Comparison of ENCODE assay signal across 13 cellular contexts in the genomic region with DNA sequence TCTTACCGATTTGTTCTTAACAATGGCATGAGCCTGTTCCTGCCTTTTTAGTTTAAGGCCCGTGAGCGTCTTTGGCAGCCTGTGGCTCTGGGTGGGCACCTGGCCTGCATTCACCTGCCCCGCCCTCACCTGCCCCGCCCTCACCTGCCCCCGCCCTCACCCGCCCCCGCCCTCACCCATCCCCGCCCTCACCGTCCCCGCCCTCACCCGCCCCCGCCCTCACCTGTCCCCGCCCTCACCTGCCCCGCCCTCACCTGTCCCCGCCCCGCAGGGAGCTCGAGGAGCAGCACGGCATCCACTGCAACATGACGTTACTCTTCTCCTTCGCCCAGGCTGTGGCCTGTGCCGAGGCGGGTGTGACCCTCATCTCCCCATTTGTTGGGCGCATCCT. TPM values are rescaled to one million over a fixed set of nuclear protein-coding genes. Genes with fewer than 3 reads are reported as not detected.
DNase-seq lines count a peak whose midpoint lies in the region; ATAC-seq and TF ChIP-seq lines count a peak whose summit lies in the region.
"Had no signal": no experiment of that assay in that cellular context is flagged by ENCODE, and none has a peak within 500 bp of the region (broad histone marks: within the 10 kb centered on the region; RNA-seq: fewer than 3 reads in every experiment).

No MANE protein-coding gene starts in this region.

- BruUV-seq in HCT116 (replicated peaks; lab: Mats Ljungman, UMichigan), result no TSS peak

- H3K9ac ChIP-seq in HCT116 (ENCODE audit: low read length), result peak overlapping the region; percentile 82

- no peak for TF ChIP-seq CTCF in HCT116 (IDR thresholded peaks at IDR 0.05 in 2 of 3, conservative IDR thresholded peaks at IDR 0.05 in 1 of 3; ENCODE audit: borderline replicate concordance in 1 of 3, insufficient read depth in 1 of 3, low read depth in 2 of 3, low read length in 2 of 3)
- TF ChIP-seq CTCF in osteoblast (IDR thresholded peaks at IDR 0.05; ENCODE audit: extremely low read depth, low read depth, low read length), result no peak

- RAD21 ChIA-PET in HCT116 (lab: Charles Lee; ENCODE audit: low non-redundant PET in 1 of 2, low total read pairs in 2 of 2, uncharacterized antibody in 2 of 2, unreplicated experiment in 2 of 2), result interaction anchor here in 1 of 2 experiments (0.7 kb wide), 1 partner anchor 356 kb away, joined by 4 read pairs; no protein-coding TSS in a partner anchor

- no peak for TF ChIP-seq POLR2A in HCT116 (IDR thresholded peaks at IDR 0.05; ENCODE audit: borderline replicate concordance, extremely low read depth, insufficient read depth, insufficient read length)

- POLR2A ChIA-PET in HCT116 (lab: Charles Lee), result interaction anchor here (0.6 to 2.5 kb wide), 6 partner anchors 12 to 1224 kb away, joined by 3 to 9 read pairs (median 5); a partner anchor contains a TSS
- POLR2A ChIA-PET in activated CD4-positive, alpha-beta memory T cell treated with anti-CD3 and anti-CD28 coated beads, Interleukin-2, amount 10 ng/mL, durations not matched to agents 7 days and 5 days (lab: Charles Lee), result interaction anchor here (1.6 kb wide), 1 partner anchor 9 kb away, joined by 3 read pairs; no protein-coding TSS in a partner anchor

- no peak overlapping the region for H2AFZ ChIP-seq in HCT116 (ENCODE audit: low read depth, low read length, poor library complexity, severe bottlenecking)
- H2AFZ ChIP-seq in osteoblast (ENCODE audit: low read length), result no peak overlapping the region

- no peaks in the 10 kb centered on the region for H3K9me3 Mint-ChIP-seq in dendritic cell treated with granulocyte-macrophage colony-stimulating factor and Interleukin-4, amounts not matched to agents 40 ng/mL and 50 ng/mL, for 4 days
- H3K9me3 Mint-ChIP-seq in activated CD4-positive, alpha-beta memory T cell treated with anti-CD3 and anti-CD28 coated beads, Interleukin-2, amount 10 ng/mL, durations not matched to agents 7 days and 5 days, result no peaks in the 10 kb centered on the region
- H3K9me3 Mint-ChIP-seq: activated CD4-positive, alpha-beta T cell treated with anti-CD3 and anti-CD28 coated beads, Interleukin-2, amount 10 ng/mL, durations not matched to agents 7 days and 5 days; activated naive CD4-positive, alpha-beta T cell treated with anti-CD3 and anti-CD28 coated beads, Interleukin-2, amount 50 U/mL, for 24 hours had no signal

- no peak overlapping the region for H3K4me3 Mint-ChIP-seq in dendritic cell treated with granulocyte-macrophage colony-stimulating factor and Interleukin-4, amounts not matched to agents 40 ng/mL and 50 ng/mL, for 4 days
- H3K4me3 Mint-ChIP-seq in activated CD4-positive, alpha-beta memory T cell treated with anti-CD3 and anti-CD28 coated beads, Interleukin-2, amount 10 ng/mL, durations not matched to agents 7 days and 5 days, result no peak overlapping the region
- H3K4me3 Mint-ChIP-seq: activated CD4-positive, alpha-beta T cell treated with anti-CD3 and anti-CD28 coated beads, Interleukin-2, amount 10 ng/mL, durations not matched to agents 7 days and 5 days; activated naive CD4-positive, alpha-beta T cell treated with anti-CD3 and anti-CD28 coated beads, Interleukin-2, amount 50 U/mL, for 24 hours had no signal

- H3K9me3 ChIP-seq in HCT116 (ENCODE audit: control insufficient read depth in 1 of 2, insufficient read depth in 1 of 2, low read depth in 1 of 2, low read length in 2 of 2) (no peaks in the 10 kb centered on the region), osteoblast (ENCODE audit: low read depth, low read length) (no peaks in the 10 kb centered on the region)
- H3K9me3 ChIP-seq: right atrium auricular region, SJCRH30 had no signal

- peak overlapping the region; percentile 42 for H3K27ac Mint-ChIP-seq in dendritic cell treated with granulocyte-macrophage colony-stimulating factor and Interleukin-4, amounts not matched to agents 40 ng/mL and 50 ng/mL, for 4 days
- no peak overlapping the region for H3K27ac Mint-ChIP-seq in activated CD4-positive, alpha-beta memory T cell treated with anti-CD3 and anti-CD28 coated beads, Interleukin-2, amount 10 ng/mL, durations not matched to agents 7 days and 5 days
- H3K27ac Mint-ChIP-seq: activated CD4-positive, alpha-beta T cell treated with anti-CD3 and anti-CD28 coated beads, Interleukin-2, amount 10 ng/mL, durations not matched to agents 7 days and 5 days; activated naive CD4-positive, alpha-beta T cell treated with anti-CD3 and anti-CD28 coated beads, Interleukin-2, amount 50 U/mL, for 24 hours had no signal

- ATAC-seq in HCT116, result peak; percentile 54

- no peaks in the 10 kb centered on the region for H3K27me3 Mint-ChIP-seq in dendritic cell treated with granulocyte-macrophage colony-stimulating factor and Interleukin-4, amounts not matched to agents 40 ng/mL and 50 ng/mL, for 4 days
- no peaks in the 10 kb centered on the region for H3K27me3 Mint-ChIP-seq in activated CD4-positive, alpha-beta memory T cell treated with anti-CD3 and anti-CD28 coated beads, Interleukin-2, amount 10 ng/mL, durations not matched to agents 7 days and 5 days
- H3K27me3 Mint-ChIP-seq: activated CD4-positive, alpha-beta T cell treated with anti-CD3 and anti-CD28 coated beads, Interleukin-2, amount 10 ng/mL, durations not matched to agents 7 days and 5 days; activated naive CD4-positive, alpha-beta T cell treated with anti-CD3 and anti-CD28 coated beads, Interleukin-2, amount 50 U/mL, for 24 hours had no signal

- CTCF ChIA-PET in HCT116 (lab: Charles Lee), result interaction anchor here (0.8 to 1.9 kb wide), 6 partner anchors 12 to 66 kb away, joined by 3 to 10 read pairs (median 4); a partner anchor contains a TSS
- CTCF ChIA-PET in activated CD4-positive, alpha-beta memory T cell treated with anti-CD3 and anti-CD28 coated beads, Interleukin-2, amount 10 ng/mL, durations not matched to agents 7 days and 5 days (lab: Charles Lee), result no interaction called here

- H3K4me3 ChIP-seq in HCT116 (replicated peaks in 1 of 2; ENCODE audit: low read depth in 1 of 2, low read length in 2 of 2), result peak overlapping the region in 1 of 2 experiments; percentile 50; a peak in 2 of 4 replicates
- no peak overlapping the region for H3K4me3 ChIP-seq in osteoblast (ENCODE audit: insufficient read depth, low read length)
- H3K4me3 ChIP-seq: right atrium auricular region, SJCRH30 had no signal

- H3K79me2 ChIP-seq in HCT116 (ENCODE audit: insufficient read depth, low read length) (peaks cover 9% of the 10 kb centered on the region; the same call in 1 of the 2 replicates), osteoblast (ENCODE audit: insufficient read depth, low read length) (peaks cover 18% of the 10 kb centered on the region)

- H3K9me2 ChIP-seq in HCT116 (ENCODE audit: insufficient read depth), result no peaks in the 10 kb centered on the region

- TF ChIP-seq RAD21 in HCT116 (IDR thresholded peaks at IDR 0.05; ENCODE audit: low read depth), result no peak

- H3K27me3 ChIP-seq in HCT116 (ENCODE audit: insufficient read depth, low read length) (no peaks in the 10 kb centered on the region), osteoblast (ENCODE audit: insufficient read depth, low read length) (no peaks in the 10 kb centered on the region)
- H3K27me3 ChIP-seq: right atrium auricular region, SJCRH30 had no signal

- H3K4me2 ChIP-seq in HCT116 (ENCODE audit: low read length), result peak overlapping the region; percentile 94
- no peak overlapping the region for H3K4me2 ChIP-seq in osteoblast (ENCODE audit: insufficient read depth, low read length)

- peaks cover 99% of the 10 kb centered on the region for H3K36me3 Mint-ChIP-seq in dendritic cell treated with granulocyte-macrophage colony-stimulating factor and Interleukin-4, amounts not matched to agents 40 ng/mL and 50 ng/mL, for 4 days (ENCODE audit: low read depth)
- H3K36me3 Mint-ChIP-seq in activated CD4-positive, alpha-beta memory T cell treated with anti-CD3 and anti-CD28 coated beads, Interleukin-2, amount 10 ng/mL, durations not matched to agents 7 days and 5 days (ENCODE audit: low read depth), result peaks cover 51% of the 10 kb centered on the region

- H3K4me1 ChIP-seq in HCT116 (ENCODE audit: control insufficient read depth in 1 of 2, insufficient read depth in 2 of 2, low read length in 2 of 2), result peaks cover 20 to 48% of the 10 kb centered on the region in 2 experiments
- H3K4me1 ChIP-seq in osteoblast (ENCODE audit: insufficient read depth, low read length), result peaks cover 20% of the 10 kb centered on the region
- H3K4me1 ChIP-seq: right atrium auricular region, SJCRH30 had no signal

- H3K4me1 Mint-ChIP-seq in dendritic cell treated with granulocyte-macrophage colony-stimulating factor and Interleukin-4, amounts not matched to agents 40 ng/mL and 50 ng/mL, for 4 days (ENCODE audit: low read depth), result peaks cover 41% of the 10 kb centered on the region
- peaks cover 5% of the 10 kb centered on the region for H3K4me1 Mint-ChIP-seq in activated CD4-positive, alpha-beta memory T cell treated with anti-CD3 and anti-CD28 coated beads, Interleukin-2, amount 10 ng/mL, durations not matched to agents 7 days and 5 days
- H3K4me1 Mint-ChIP-seq: activated naive CD4-positive, alpha-beta T cell treated with anti-CD3 and anti-CD28 coated beads, Interleukin-2, amount 50 U/mL, for 24 hours had no signal

- intact Hi-C loops in HCT116 (cut with micrococcal nuclease), result no loop called here
- intact Hi-C loops in dendritic cell treated with granulocyte-macrophage colony-stimulating factor and Interleukin-4, amounts not matched to agents 40 ng/mL and 50 ng/mL, for 4 days (cut with micrococcal nuclease), result no loop called here

- H3K36me3 ChIP-seq in HCT116 (ENCODE audit: control insufficient read depth in 1 of 2, insufficient read depth in 2 of 2, low read length in 2 of 2) (peaks cover 32 to 56% of the 10 kb centered on the region in 2 experiments), osteoblast (ENCODE audit: insufficient read depth, low read length) (peaks cover 72% of the 10 kb centered on the region)

- H3K27ac ChIP-seq in HCT116 (ENCODE audit: low read depth, low read length), result peak overlapping the region; percentile 93
- H3K27ac ChIP-seq in osteoblast (ENCODE audit: low read depth, low read length), result peak overlapping the region; percentile 79
- H3K27ac ChIP-seq: right atrium auricular region, SJCRH30 had no signal

- H4K20me1 ChIP-seq in HCT116 (ENCODE audit: insufficient read depth) (peaks cover 5% of the 10 kb centered on the region; the same call in 1 of the 2 replicates), osteoblast (ENCODE audit: insufficient read depth, low read length) (peaks cover 46% of the 10 kb centered on the region)

- DNase-seq in HCT116 (ENCODE audit: low read depth, low spot score) (no peak), NCI-H510A treated with DMSO at 0.1 percent for 48 hours (lab: John Stamatoyannopoulos, UW) (peak; percentile 26), osteoblast (ENCODE audit: insufficient read length, low spot score, missing footprints) (no peak), cerebellar cortex (ENCODE audit: low spot score) (no peak), NCI-H82 treated with DMSO at 0.1 percent for 48 hours (lab: John Stamatoyannopoulos, UW; ENCODE audit: unreplicated experiment) (no peak), HCEC 1CT (no peak)
- DNase-seq in activated CD4-positive, alpha-beta memory T cell treated with anti-CD3 and anti-CD28 coated beads, Interleukin-2, amount 10 ng/mL, durations not matched to agents 7 days and 5 days, result no peak
- DNase-seq: SJCRH30 had no signal

RNA-seq across cellular contexts. Expression of a gene that starts 14.2 kb away (rescaled TPM):
- total RNA-seq in HCT116 (2021; ENCODE audit: unreplicated experiment), result 88.7 TPM
- polyA plus RNA-seq in HCT116 (2012), result 31.8 and 45.0 TPM in 2 replicates
- total RNA-seq in osteoblast, result 31.5 and 37.3 TPM in 2 replicates
- total RNA-seq in activated CD4-positive, alpha-beta memory T cell treated with anti-CD3 and anti-CD28 coated beads, Interleukin-2, amount 10 ng/mL, durations not matched to agents 7 days and 5 days, result 10 to 100 TPM; 48.6 to 52.9 TPM

RNA-seq across cellular contexts. Expression of a gene that starts 15.8 kb away (rescaled TPM):
- total RNA-seq in HCT116 (2021; ENCODE audit: unreplicated experiment) (242 TPM), osteoblast (204 TPM in 2 replicates)
- polyA plus RNA-seq in HCT116 (2012), result 186 and 202 TPM in 2 replicates
- 100 to 1,000 TPM; 215 to 224 TPM for total RNA-seq in activated CD4-positive, alpha-beta memory T cell treated with anti-CD3 and anti-CD28 coated beads, Interleukin-2, amount 10 ng/mL, durations not matched to agents 7 days and 5 days

RNA-seq across cellular contexts. Expression of a gene that starts 26.8 kb away (rescaled TPM):
- total RNA-seq in HCT116 (2021; ENCODE audit: unreplicated experiment) (0.27 TPM), osteoblast (not detected in 2 replicates)
- 0.08 and 0.10 TPM in 2 replicates for polyA plus RNA-seq in HCT116 (2012)
- total RNA-seq in activated CD4-positive, alpha-beta memory T cell treated with anti-CD3 and anti-CD28 coated beads, Interleukin-2, amount 10 ng/mL, durations not matched to agents 7 days and 5 days, result 1 to 10 TPM; 1.2 to 1.6 TPM
- total RNA-seq: epithelial cell of proximal tubule had no signal

RNA-seq across cellular contexts. Expression of a gene that starts 35.0 kb away (rescaled TPM):
- total RNA-seq in HCT116 (2021; ENCODE audit: unreplicated experiment) (62.0 TPM), osteoblast (8.0 and 9.0 TPM in 2 replicates)
- polyA plus RNA-seq in HCT116 (2012), result 39.4 and 52.2 TPM in 2 replicates
- total RNA-seq in activated CD4-positive, alpha-beta memory T cell treated with anti-CD3 and anti-CD28 coated beads, Interleukin-2, amount 10 ng/mL, durations not matched to agents 7 days and 5 days, result 10 to 100 TPM; 35.7 to 38.3 TPM

RNA-seq across cellular contexts. Expression of a gene that starts 42.0 kb away (rescaled TPM):
- 41.5 TPM for total RNA-seq in HCT116 (2021; ENCODE audit: unreplicated experiment)
- polyA plus RNA-seq in HCT116 (2012), result 28.2 and 28.3 TPM in 2 replicates
- 5.9 and 6.5 TPM in 2 replicates for total RNA-seq in osteoblast
- 10 to 100 TPM; 45.1 to 48.5 TPM for total RNA-seq in activated CD4-positive, alpha-beta memory T cell treated with anti-CD3 and anti-CD28 coated beads, Interleukin-2, amount 10 ng/mL, durations not matched to agents 7 days and 5 days
